ENCODE assay signal across 1 cellular context in genomic region chr11:45803981-45804805, GRCh38.
TF ChIP-seq lines count a peak whose summit lies in the region.

No MANE protein-coding gene starts in this region.

TF ChIP-seq in HEK293, 187 proteins besides CTCF, POLR2A, EP300 and RAD21 (continued from another document and continues in another):
- TF ChIP-seq KLF17 (tag by site-specific recombination; IDR thresholded peaks at IDR 0.05) (peak; percentile 56; the same call in 1 of the 2 replicates), ZNF76 (tag by site-specific recombination; IDR thresholded peaks at IDR 0.05; ENCODE audit: borderline replicate concordance, low read depth) (peak; percentile 55; the same call in 1 of the 2 replicates), ZNF704 (tag by site-specific recombination; IDR thresholded peaks at IDR 0.05) (no peak), PRDM10 (tag by site-specific recombination; IDR thresholded peaks at IDR 0.05) (peak; percentile 83), ZBTB11 (tag by site-specific recombination; conservative IDR thresholded peaks at IDR 0.05; ENCODE audit: low read depth) (peak; percentile 36), GLI2 (tag by site-specific recombination; IDR thresholded peaks at IDR 0.05; ENCODE audit: borderline replicate concordance, low read depth) (no peak), PBX3 (CRISPR knock-in tag; IDR thresholded peaks at IDR 0.05) (peak; percentile 57; the same call in 1 of the 2 replicates), ZNF18 (tag by site-specific recombination; IDR thresholded peaks at IDR 0.05) (no peak), ZBTB26 (tag by site-specific recombination; optimal IDR thresholded peaks at IDR 0.05) (peak; percentile 89), ZSCAN30 (tag by site-specific recombination; IDR thresholded peaks at IDR 0.05) (peak; percentile 65), GLIS2 (tag by site-specific recombination; IDR thresholded peaks at IDR 0.05) (peak; percentile 73), OSR2 (tag by site-specific recombination; IDR thresholded peaks at IDR 0.05) (peak; percentile 34; the same call in 1 of the 2 replicates), ZBTB8A (tag by site-specific recombination; IDR thresholded peaks at IDR 0.05) (peak; percentile 46), ZFP3 (tag by site-specific recombination; IDR thresholded peaks at IDR 0.05; ENCODE audit: low read depth) (no peak), ZIC2 (tag by site-specific recombination; IDR thresholded peaks at IDR 0.05) (peak; percentile 52), ZNF561 (tag by site-specific recombination; IDR thresholded peaks at IDR 0.05; ENCODE audit: borderline replicate concordance) (peak; percentile 69; the same call in 1 of the 2 replicates), ZNF398 (tag by site-specific recombination; IDR thresholded peaks at IDR 0.05) (peak; percentile 62), ZNF843 (tag by site-specific recombination; IDR thresholded peaks at IDR 0.05) (no peak), ZBTB17 (tag by site-specific recombination; IDR thresholded peaks at IDR 0.05) (peak; percentile 72), IKZF3 (tag by site-specific recombination; IDR thresholded peaks at IDR 0.05) (peak; percentile 82), HIC1 (tag by site-specific recombination; IDR thresholded peaks at IDR 0.05) (0 out of 2 replicates have a peak, but pooled peaks have one; percentile 36), ZBTB10 (tag by site-specific recombination; IDR thresholded peaks at IDR 0.05) (peak; percentile 31; the same call in 1 of the 2 replicates), ZNF777 (tag by site-specific recombination; IDR thresholded peaks at IDR 0.05; ENCODE audit: borderline replicate concordance) (peak; percentile 57; the same call in 1 of the 2 replicates), ZNF660 (tag by site-specific recombination; IDR thresholded peaks at IDR 0.05) (0 out of 2 replicates have a peak, but pooled peaks have one; percentile 52), ZNF416 (tag by site-specific recombination; IDR thresholded peaks at IDR 0.05) (no peak), ZBTB48 (tag by site-specific recombination; IDR thresholded peaks at IDR 0.05) (0 out of 2 replicates have a peak, but pooled peaks have one; percentile 46), ZNF341 (tag by site-specific recombination; IDR thresholded peaks at IDR 0.05; ENCODE audit: low read depth) (peak; percentile 59), KLF10 (tag by site-specific recombination; IDR thresholded peaks at IDR 0.05) (peak; percentile 42; the same call in 1 of the 2 replicates), KLF8 (tag by site-specific recombination; IDR thresholded peaks at IDR 0.05) (peak; percentile 53; the same call in 1 of the 2 replicates)
